9 cellular contexts compared by ENCODE assay signal in the genomic region with DNA sequence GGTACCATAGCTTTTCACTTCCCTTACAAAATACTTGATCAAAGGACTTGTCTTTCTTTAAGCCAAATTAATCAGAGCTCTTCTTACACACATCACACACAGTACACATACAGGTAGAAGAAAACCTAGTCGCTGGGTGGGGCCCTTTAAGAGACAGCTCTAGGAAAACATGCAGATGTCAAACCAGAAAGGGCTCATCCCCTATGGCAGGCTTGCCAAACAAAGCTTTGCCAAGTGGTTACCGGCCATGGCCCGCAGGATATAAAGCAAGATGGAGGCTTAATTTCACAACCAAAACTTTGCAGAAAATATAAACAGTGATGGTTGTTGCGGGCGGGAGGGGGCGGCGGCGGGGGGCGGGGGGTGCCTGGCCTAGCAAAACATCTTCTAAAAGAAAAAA.
DNase-seq lines count a peak whose midpoint lies in the region; ATAC-seq and TF ChIP-seq lines count a peak whose summit lies in the region.
"Had no signal": no experiment of that assay in that cellular context is flagged by ENCODE, and none has a peak within 500 bp of the region (broad histone marks: within the 10 kb centered on the region; RNA-seq: fewer than 3 reads in every experiment).

No MANE protein-coding gene starts in this region.

- no peaks in the 10 kb centered on the region for H3K4me1 Mint-ChIP-seq in CD8-positive, alpha-beta memory T cell

- no peaks in the 10 kb centered on the region for H3K36me3 Mint-ChIP-seq in CD8-positive, alpha-beta memory T cell

- H3K27me3 ChIP-seq in kidney epithelial cell (ENCODE audit: control insufficient read depth, insufficient read depth, low read length) = no peaks in the 10 kb centered on the region
- H3K27me3 ChIP-seq in CD8-positive, alpha-beta memory T cell (ENCODE audit: insufficient read depth, low read length, poor library complexity, severe bottlenecking) = no peaks in the 10 kb centered on the region

- H3K4me1 ChIP-seq in CD8-positive, alpha-beta memory T cell (ENCODE audit: insufficient read depth, low read length) = no peaks in the 10 kb centered on the region

- ATAC-seq in GM19023 (IDR thresholded peaks at IDR 0.05; ENCODE audit: unreplicated experiment) = no peak
- ATAC-seq: left ventricle myocardium superior had no signal

- H3K9me3 Mint-ChIP-seq in CD8-positive, alpha-beta memory T cell = peaks cover 7 to 19% (median 10%) of the 10 kb centered on the region in 5 donors

- H3K4me3 ChIP-seq in AG10803 (ENCODE audit: low read length) (no peak overlapping the region; the same call in 1 of the 2 replicates), kidney epithelial cell (ENCODE audit: low read depth, low read length) (peak overlapping the region; percentile 86)
- no peak overlapping the region for H3K4me3 ChIP-seq in CD8-positive, alpha-beta memory T cell (ENCODE audit: low read length)

- no peaks in the 10 kb centered on the region for H3K36me3 ChIP-seq in kidney epithelial cell (ENCODE audit: control insufficient read depth, insufficient read depth, low read length)
- no peaks in the 10 kb centered on the region for H3K36me3 ChIP-seq in CD8-positive, alpha-beta memory T cell (ENCODE audit: insufficient read depth, low read length)

- H3K4me3 Mint-ChIP-seq in CD8-positive, alpha-beta memory T cell = no peak overlapping the region

- POLR2A ChIA-PET in CD8-positive, alpha-beta memory T cell (lab: Charles Lee) = no interaction called here

- H3K27me3 Mint-ChIP-seq in CD8-positive, alpha-beta memory T cell = peaks cover 0 to 1% of the 10 kb centered on the region in 2 donors

- TF ChIP-seq CTCF in AG10803 (conservative IDR thresholded peaks at IDR 0.05; ENCODE audit: low read length) (no peak), VCaP (conservative IDR thresholded peaks at IDR 0.05) (no peak), kidney epithelial cell (IDR thresholded peaks at IDR 0.05; ENCODE audit: insufficient read depth, low read length, poor library complexity, severe bottlenecking) (no peak)

- H3K9me3 ChIP-seq in CD8-positive, alpha-beta memory T cell (ENCODE audit: low read length) = peaks cover 6% of the 10 kb centered on the region

- no peak overlapping the region for H3K27ac Mint-ChIP-seq in CD8-positive, alpha-beta memory T cell

- DNase-seq in AG10803 (ENCODE audit: low read depth) (peak; percentile 27), HPDE6-E6E7 (ENCODE audit: extremely low spot score) (peak; percentile 16), kidney epithelial cell (ENCODE audit: low read depth) (no peak), hypothalamus (lab: John Stamatoyannopoulos, UW) (no peak), middle frontal gyrus (ENCODE audit: extremely low spot score, low spot score) (no peak)
- no peak for DNase-seq in CD8-positive, alpha-beta memory T cell
- DNase-seq: left ventricle myocardium superior had no signal

- CTCF ChIA-PET in CD8-positive, alpha-beta memory T cell (lab: Charles Lee) = no interaction called here

- H3K27ac ChIP-seq in VCaP = peak overlapping the region; percentile 61
- no peak overlapping the region for H3K27ac ChIP-seq in CD8-positive, alpha-beta memory T cell (ENCODE audit: low read depth, low read length)

Comparison
In these comparisons a context has a peak if more than half of its experiments do, and no peak if none do; other contexts are left out.
1. DNase-seq: peak in AG10803 (single experiment) and HPDE6-E6E7 (single experiment); none in kidney epithelial cell (single experiment), CD8-positive, alpha-beta memory T cell (0 of 5), hypothalamus (0 of 51) and middle frontal gyrus (single experiment).